ENCODE assay signal across 9 cellular contexts in genomic region chr17:39057807-39058206, GRCh38.
A peak's percentile ranks its signal among the peaks of the same experiment; 100 is the strongest.
DNase-seq lines count a peak whose midpoint lies in the region; ATAC-seq, FAIRE-seq and TF ChIP-seq lines count a peak whose summit lies in the region.
"Had no signal": no experiment of that assay in that cellular context is flagged by ENCODE, and none has a peak within 500 bp of the region (broad histone marks: within the 10 kb centered on the region; RNA-seq: fewer than 3 reads in every experiment).

No MANE protein-coding gene starts in this region.

- no peaks in the 10 kb centered on the region for H3K9me3 Mint-ChIP-seq in T-helper 1 cell treated with Interleukin-12 subunit alpha and Interleukin-12 subunit beta and Interleukin-4 antibody, amounts not matched to agents 30 μg/mL and 1 μg/mL, for 36 hours

- no peaks in the 10 kb centered on the region for H4K20me1 ChIP-seq in OCI-LY1 (ENCODE audit: insufficient read depth, low read length)
- H4K20me1 ChIP-seq in H1 (replicated peaks in 1 of 2; ENCODE audit: control insufficient read depth in 1 of 2, insufficient read depth in 2 of 2, low read length in 2 of 2) = peaks cover 0 to under 1% of the 10 kb centered on the region in 2 experiments

- H2AFZ ChIP-seq in OCI-LY1 (ENCODE audit: low read length) (no peak overlapping the region), H1 (ENCODE audit: low read length) (no peak overlapping the region)

- no peaks in the 10 kb centered on the region for H3K9me2 ChIP-seq in OCI-LY1 (ENCODE audit: low read depth, low read length)

- H3K23me2 ChIP-seq in H1 (ENCODE audit: low read depth, low read length) = peaks cover 2% of the 10 kb centered on the region; the same call in 1 of the 2 replicates

- POLR2A ChIA-PET in H1 (lab: Charles Lee; ENCODE audit: partially characterized antibody) = interaction anchor here (1.2 to 1.4 kb wide), 5 partner anchors 10 to 207 kb away, joined by 3 to 4 read pairs (median 3); no protein-coding TSS in a partner anchor

- H3K4me3 ChIP-seq in OCI-LY1 (ENCODE audit: low read depth, low read length, poor library complexity, severe bottlenecking) = peak overlapping the region; percentile 66
- H3K4me3 ChIP-seq in H1 (ENCODE audit: extremely low read depth in 1 of 4, insufficient read depth in 2 of 4, low read depth in 3 of 4, low read length in 4 of 4) = peak overlapping the region in 3 of 4 experiments; percentile 61 to 84 (median 64); a peak in 5 of 8 replicates
- H3K4me3 ChIP-seq in skeletal muscle tissue (ENCODE audit: low read length in 3 of 3) = peak overlapping the region in 2 of 3 donors; percentile 17 to 89

- no peak overlapping the region for H2BK120ac ChIP-seq in H1 (replicated peaks; ENCODE audit: low read depth, low read length)

- H2BK20ac ChIP-seq in H1 (ENCODE audit: low read length) = no peak overlapping the region

- no peak overlapping the region for H2AK5ac ChIP-seq in H1 (ENCODE audit: low read depth, low read length)

- H3K27ac Mint-ChIP-seq in T-helper 1 cell treated with Interleukin-12 subunit alpha and Interleukin-12 subunit beta and Interleukin-4 antibody, amounts not matched to agents 30 μg/mL and 1 μg/mL, for 36 hours = peak overlapping the region; percentile 62

- H3K18ac ChIP-seq in H1 (ENCODE audit: extremely low read depth, low read length) = no peak overlapping the region

- H3K4ac ChIP-seq in H1 (replicated peaks; ENCODE audit: insufficient read length, low read depth, low read length) = no peak overlapping the region

- peaks cover 13% of the 10 kb centered on the region for H3K4me1 Mint-ChIP-seq in T-helper 1 cell treated with Interleukin-12 subunit alpha and Interleukin-12 subunit beta and Interleukin-4 antibody, amounts not matched to agents 30 μg/mL and 1 μg/mL, for 36 hours (ENCODE audit: low read depth)

- H3K4me1 ChIP-seq in OCI-LY1 (ENCODE audit: insufficient read depth, low read length, severe bottlenecking) (peaks cover 13% of the 10 kb centered on the region), H1 (replicated peaks in 1 of 4; ENCODE audit: control insufficient read depth in 3 of 4, insufficient read depth in 4 of 4, low read length in 3 of 4) (peaks cover 0 to 5% (median 4%) of the 10 kb centered on the region in 4 experiments; a peak in 5 of 7 replicates), skeletal muscle tissue (ENCODE audit: control insufficient read depth in 3 of 3, insufficient read depth in 3 of 3, low read length in 3 of 3) (peaks cover 6 to 15% (median 7%) of the 10 kb centered on the region in 3 donors)

- TF ChIP-seq POLR2A in H1 (IDR thresholded peaks at IDR 0.05; ENCODE audit: control extremely low read depth in 1 of 2, low read depth in 2 of 2, low read length in 2 of 2) = no peak

- no peak for TF ChIP-seq EP300 in H1 (IDR thresholded peaks at IDR 0.05; ENCODE audit: borderline replicate concordance in 1 of 2, low read depth in 2 of 2, low read length in 2 of 2)

- H3K9ac ChIP-seq in OCI-LY1 (ENCODE audit: low read length) (peak overlapping the region; percentile 64), H1 (replicated peaks in 1 of 4; ENCODE audit: extremely low read depth in 1 of 4, low read depth in 3 of 4, low read length in 3 of 4) (0 out of 7 replicates have a peak overlapping the region, but pooled peaks of 1 of the 4 experiments have one; percentile 18), skeletal muscle tissue (ENCODE audit: low read depth in 1 of 3, low read length in 3 of 3) (no peak overlapping the region)

- 92% methylated on average over 8 of the region's 8 CpGs; no CpG with 5 or more reads in 1 of the 2 experiments for WGBS in H1 (ENCODE audit: extremely low coverage in 1 of 2, insufficient coverage in 1 of 2, insufficient read length in 1 of 2, insufficient replicate concordance in 2 of 2, low coverage in 1 of 2, low lambda C conversion rate in 2 of 2, missing lambda C conversion rate in 1 of 2), 2 experiments

- H3K14ac ChIP-seq in H1 (ENCODE audit: insufficient read length) = no peak overlapping the region

- H3K36me3 Mint-ChIP-seq in T-helper 1 cell treated with Interleukin-12 subunit alpha and Interleukin-12 subunit beta and Interleukin-4 antibody, amounts not matched to agents 30 μg/mL and 1 μg/mL, for 36 hours (ENCODE audit: low read depth) = no peaks in the 10 kb centered on the region

- H2BK5ac ChIP-seq in H1 (ENCODE audit: low read depth, low read length) = no peak overlapping the region

- no peak overlapping the region for H4K5ac ChIP-seq in H1 (ENCODE audit: insufficient read length, low read depth, low read length)

- H2BK12ac ChIP-seq in H1 (ENCODE audit: low read depth, low read length) = no peak overlapping the region

- peak overlapping the region; percentile 71 for H3K4me2 ChIP-seq in OCI-LY1 (ENCODE audit: low read length)
- peak overlapping the region; percentile 74 to 87 for H3K4me2 ChIP-seq in H1 (ENCODE audit: insufficient read depth in 1 of 2, low read depth in 2 of 2, low read length in 2 of 2)

- DNase-seq in T-helper 1 cell = no peak
- peak in 1 of 2 experiments; percentile 11 for DNase-seq in H1 (ENCODE audit: low read depth in 1 of 2, low spot score in 2 of 2)
- DNase-seq in superior temporal gyrus (ENCODE audit: extremely low spot score) = no peak
- DNase-seq: NCI-H2081 treated with DMSO at 0.1 percent for 48 hours had no signal

- H4K91ac ChIP-seq in H1 (replicated peaks; ENCODE audit: insufficient read length, low read length) = no peak overlapping the region

- CTCF ChIA-PET in H1 (lab: Charles Lee; ENCODE audit: partially characterized antibody) = interaction anchor here (1.0 to 2.9 kb wide), 5 partner anchors 10 to 95 kb away, joined by 3 to 10 read pairs (median 6); no protein-coding TSS in a partner anchor

- TF ChIP-seq RAD21 in H1 (IDR thresholded peaks at IDR 0.05 in 1 of 2, conservative IDR thresholded peaks at IDR 0.05 in 1 of 2; ENCODE audit: low read depth in 2 of 2, low read length in 2 of 2) = no peak

- TF ChIP-seq CTCF in OCI-LY1 (IDR thresholded peaks at IDR 0.05; ENCODE audit: low read length) (no peak), H1 (IDR thresholded peaks at IDR 0.05; ENCODE audit: control extremely low read depth in 1 of 3, insufficient read depth in 1 of 3, low read depth in 1 of 3, low read length in 3 of 3) (no peak)

- H3F3A ChIP-seq in OCI-LY1 (ENCODE audit: insufficient read depth, low read length) = no peaks in the 10 kb centered on the region

- H3K56ac ChIP-seq in H1 (replicated peaks; ENCODE audit: insufficient read length, low read depth, low read length) = no peak overlapping the region

- peak overlapping the region; percentile 68 for H3K4me3 Mint-ChIP-seq in T-helper 1 cell treated with Interleukin-12 subunit alpha and Interleukin-12 subunit beta and Interleukin-4 antibody, amounts not matched to agents 30 μg/mL and 1 μg/mL, for 36 hours

- no peak for FAIRE-seq in H1 (lab: Jason Lieb, UNC)

- H3K23ac ChIP-seq in H1 (ENCODE audit: insufficient read length) = no peak overlapping the region

- no peak overlapping the region for H4K8ac ChIP-seq in H1 (ENCODE audit: extremely low read depth, insufficient read depth, low read length)

- H3K36me3 ChIP-seq in OCI-LY1 (ENCODE audit: insufficient read depth, low read length) (no peaks in the 10 kb centered on the region), H1 (ENCODE audit: control insufficient read depth in 2 of 4, insufficient read depth in 4 of 4, low read length in 3 of 4) (no peaks in the 10 kb centered on the region), skeletal muscle tissue (ENCODE audit: control insufficient read depth in 3 of 3, insufficient read depth in 3 of 3, low read length in 3 of 3) (no peaks in the 10 kb centered on the region)

- H3K27ac ChIP-seq in OCI-LY1 (ENCODE audit: low read depth, low read length, poor library complexity, severe bottlenecking) = no peak overlapping the region
- H3K27ac ChIP-seq in H1 (ENCODE audit: low read depth, low read length) = no peak overlapping the region
- no peak overlapping the region for H3K27ac ChIP-seq in skeletal muscle tissue (ENCODE audit: low read depth, low read length)

- H3K27me3 Mint-ChIP-seq in T-helper 1 cell treated with Interleukin-12 subunit alpha and Interleukin-12 subunit beta and Interleukin-4 antibody, amounts not matched to agents 30 μg/mL and 1 μg/mL, for 36 hours (ENCODE audit: low read depth) = peaks cover 11% of the 10 kb centered on the region

- H3K9me3 ChIP-seq in OCI-LY1 (ENCODE audit: low read length) (no peaks in the 10 kb centered on the region), H1 (ENCODE audit: insufficient read depth in 2 of 2, low read depth in 1 of 2, low read length in 1 of 2) (no peaks in the 10 kb centered on the region), skeletal muscle tissue (ENCODE audit: control insufficient read depth in 3 of 3, low read length in 3 of 3) (no peaks in the 10 kb centered on the region)

- no peaks in the 10 kb centered on the region for H3K79me1 ChIP-seq in H1 (ENCODE audit: low read depth, low read length)

- no peak overlapping the region for H2BK15ac ChIP-seq in H1 (ENCODE audit: low read length)

- H3K27me3 ChIP-seq in OCI-LY1 (ENCODE audit: insufficient read depth, low read length) (peaks cover 7% of the 10 kb centered on the region; the same call in 1 of the 2 replicates), H1 (replicated peaks in 1 of 4; ENCODE audit: control insufficient read depth in 3 of 4, extremely low read depth in 1 of 4, insufficient read depth in 3 of 4, low read length in 3 of 4) (no peaks in the 10 kb centered on the region), skeletal muscle tissue (ENCODE audit: control insufficient read depth in 3 of 3, insufficient read depth in 3 of 3, low read length in 3 of 3) (no peaks in the 10 kb centered on the region)

- ATAC-seq in GM18907 (IDR thresholded peaks at IDR 0.05; ENCODE audit: unreplicated experiment) = no peak
- no peak for ATAC-seq in GM19395 (IDR thresholded peaks at IDR 0.05; ENCODE audit: unreplicated experiment)

- H3K79me2 ChIP-seq in OCI-LY1 (ENCODE audit: insufficient read depth, low read length) (no peaks in the 10 kb centered on the region), H1 (ENCODE audit: control insufficient read depth in 1 of 2, insufficient read depth in 2 of 2, low read length in 2 of 2) (no peaks in the 10 kb centered on the region)

TF ChIP-seq in H1, 55 proteins besides CTCF, POLR2A, EP300 and RAD21:
- no peak for TF ChIP-seq SP4 (IDR thresholded peaks at IDR 0.05; ENCODE audit: low read length)
- TF ChIP-seq TAF7 (optimal IDR thresholded peaks at IDR 0.05; ENCODE audit: borderline replicate concordance, low read depth, low read length) = no peak
- TF ChIP-seq EGR1 (IDR thresholded peaks at IDR 0.05; ENCODE audit: borderline replicate concordance, low read depth, low read length) = no peak
- TF ChIP-seq CTBP2 (IDR thresholded peaks at IDR 0.05; ENCODE audit: borderline replicate concordance, insufficient read depth, insufficient read length, low read length) = no peak
- no peak for TF ChIP-seq SIN3A (conservative IDR thresholded peaks at IDR 0.05 in 1 of 2, IDR thresholded peaks at IDR 0.05 in 1 of 2; ENCODE audit: low read depth in 1 of 2, low read length in 2 of 2)
